In genomic region chr6:5557506-5557905, GRCh38 we compare ENCODE assay signal across 19 cellular contexts.
"Had no signal": no experiment of that assay in that cellular context is flagged by ENCODE, and none has a peak within 500 bp of the region (broad histone marks: within the 10 kb centered on the region; RNA-seq: fewer than 3 reads in every experiment).

No MANE protein-coding gene starts in this region.

- H3K9me3 ChIP-seq: heart right ventricle, stomach, thoracic aorta, transverse colon had no signal

- H3K27me3 ChIP-seq: dorsolateral prefrontal cortex, heart right ventricle, stomach, transverse colon had no signal

- FAIRE-seq: frontal cortex had no signal

- H3K4me3 ChIP-seq: coronary artery, dorsolateral prefrontal cortex, heart right ventricle, skin epidermis, stomach, thoracic aorta, transverse colon had no signal

- H3K27ac ChIP-seq: coronary artery, dorsolateral prefrontal cortex, heart right ventricle, skin epidermis, stomach, thoracic aorta, transverse colon had no signal

- DNase-seq: dorsolateral prefrontal cortex; effector CD8-positive, alpha-beta T cell; heart right ventricle; kidney glomerular epithelial cell; mammary epithelial cell; naive thymus-derived CD4-positive, alpha-beta T cell; nephron progenitor cell; posterior cingulate gyrus; stimulated activated CD4-positive, alpha-beta T cell treated with anti-CD3 and anti-CD28 coated beads, Interleukin-12 subunit alpha, Interleukin-12 subunit beta, amount 100 ng/mL, for 4 hours; stimulated activated naive CD4-positive, alpha-beta T cell; stomach; substantia nigra; transverse colon had no signal

- ATAC-seq: heart right ventricle; left lobe of liver; naive thymus-derived CD4-positive, alpha-beta T cell; sciatic nerve had no signal

- H3K36me3 ChIP-seq: heart right ventricle, stomach, thoracic aorta, transverse colon had no signal
